Comparison of ENCODE assay signal across 14 cellular contexts in genomic region chr3:55633333-55633732, GRCh38.
DNase-seq lines count a peak whose midpoint lies in the region; TF ChIP-seq lines count a peak whose summit lies in the region.
"Had no signal": no experiment of that assay in that cellular context is flagged by ENCODE, and none has a peak within 500 bp of the region (broad histone marks: within the 10 kb centered on the region; RNA-seq: fewer than 3 reads in every experiment).

No MANE protein-coding gene starts in this region.

- H3K36me3 ChIP-seq in HEK293 (ENCODE audit: control insufficient read depth in 2 of 2, insufficient read depth in 1 of 2, low read length in 2 of 2): no peaks in the 10 kb centered on the region
- H3K36me3 ChIP-seq: BLaER1, HAP-1 had no signal

- H3K27ac ChIP-seq in HEK293 (ENCODE audit: extremely low read depth, low read depth, low read length): no peak overlapping the region
- H3K27ac ChIP-seq: A549, BLaER1, GM23248, KMS-11 had no signal

- CTCF ChIA-PET in HEK293 (lab: Yijun Ruan, JAX): interaction anchor here (0.6 kb wide), 1 partner anchor 121 kb away, joined by 3 read pairs; no protein-coding TSS in a partner anchor

- H3K4me1 ChIP-seq in HEK293 (ENCODE audit: control insufficient read depth, insufficient read depth, low read length): peaks cover 4% of the 10 kb centered on the region
- H3K4me1 ChIP-seq: A549, BLaER1, HAP-1 had no signal

- H3K9me3 ChIP-seq in HEK293 (ENCODE audit: control insufficient read depth, insufficient read depth, low read depth, low read length): no peaks in the 10 kb centered on the region
- H3K9me3 ChIP-seq: A549, BLaER1, HAP-1 had no signal

- in situ Hi-C loops in astrocyte of the cerebellum (cut with HindIII; ENCODE audit: low sequenced_read_pairs): no loop called here

- H3K4me3 ChIP-seq in HEK293 (ENCODE audit: low read depth, low read length): no peak overlapping the region
- H3K4me3 ChIP-seq in astrocyte of the cerebellum (ENCODE audit: low read depth, low read length): no peak overlapping the region
- no peak overlapping the region for H3K4me3 ChIP-seq in fibroblast of the aortic adventitia (ENCODE audit: low read depth, low read length)
- H3K4me3 ChIP-seq: A549, BLaER1, GM12878, GM23248, HAP-1 had no signal

- TF ChIP-seq CTCF in HEK293 (tag by site-specific recombination; IDR thresholded peaks at IDR 0.05): no peak
- TF ChIP-seq CTCF in astrocyte of the cerebellum (IDR thresholded peaks at IDR 0.05; ENCODE audit: low read depth, low read length, missing control alignments): peak; percentile 8
- peak; percentile 7 for TF ChIP-seq CTCF in fibroblast of the aortic adventitia (IDR thresholded peaks at IDR 0.05; ENCODE audit: insufficient read depth, low read length)

- POLR2A ChIA-PET in HEK293 (lab: Yijun Ruan, JAX): no interaction called here

- DNase-seq in astrocyte of the cerebellum (ENCODE audit: low read depth): no peak
- DNase-seq in fibroblast of the aortic adventitia (ENCODE audit: low read depth): no peak
- DNase-seq in NCI-H2196 treated with DMSO at 0.1 percent for 48 hours (lab: John Stamatoyannopoulos, UW; ENCODE audit: unreplicated experiment): no peak
- no peak for DNase-seq in NCI-H2081 treated with DMSO at 0.1 percent for 48 hours (lab: John Stamatoyannopoulos, UW)
- DNase-seq in stimulated activated CD8-positive, alpha-beta memory T cell treated with anti-CD3 and anti-CD28 coated beads, Interleukin-4, amount 100 ng/mL, for 48 hours: no peak
- DNase-seq: CD4-positive, alpha-beta T cell; DMS79; GM23248 had no signal

TF ChIP-seq in HEK293, 187 proteins besides CTCF, POLR2A, EP300 and RAD21:
- TF ChIP-seq ZNF248 (tag by site-specific recombination; IDR thresholded peaks at IDR 0.05) (no peak), ZNF664 (tag by site-specific recombination; IDR thresholded peaks at IDR 0.05) (peak; percentile 59)
